17 cellular contexts compared by ENCODE assay signal in genomic region chr17:73394523-73395450, GRCh38.
DNase-seq lines count a peak whose midpoint lies in the region; ATAC-seq and TF ChIP-seq lines count a peak whose summit lies in the region.
"Had no signal": no experiment of that assay in that cellular context is flagged by ENCODE, and none has a peak within 500 bp of the region (broad histone marks: within the 10 kb centered on the region; RNA-seq: fewer than 3 reads in every experiment).

No MANE protein-coding gene starts in this region.

- DNase-seq in NCI-H1092 (lab: John Stamatoyannopoulos, UW), result peak; percentile 48
- DNase-seq in NCI-H2171 treated with DMSO at 0.1 percent for 48 hours (lab: John Stamatoyannopoulos, UW), result peak; percentile 83
- DNase-seq in glomerular visceral epithelial cell (ENCODE audit: extremely low spot score), result peak; percentile 9
- peak; percentile 66 for DNase-seq in spleen
- no peak for DNase-seq in erythroblast (lab: John Stamatoyannopoulos, UW)
- no peak for DNase-seq in activated effector memory CD4-positive, alpha-beta T cell treated with Interleukin-2 at 50 U/mL for 16 hours
- DNase-seq: central memory CD4-positive, alpha-beta T cell; effector memory CD8-positive, alpha-beta T cell; left colon; stimulated activated CD4-positive, alpha-beta T cell treated with anti-CD3 and anti-CD28 coated beads, Interleukin-4, amount 100 ng/mL, for 24 hours; T-helper 1 cell; testis had no signal

- no peak for ATAC-seq in HG02610 (IDR thresholded peaks at IDR 0.05; ENCODE audit: unreplicated experiment)
- ATAC-seq: effector memory CD8-positive, alpha-beta T cell; left colon had no signal

- peaks cover 0 to 18% (median 2%) of the 10 kb centered on the region in 6 donors for H3K4me1 ChIP-seq in spleen
- H3K4me1 ChIP-seq: testis had no signal

- intact Hi-C loops in spleen (cut with DNase I; ENCODE audit: low total_unique reads), result no loop called here

- H3K9me3 ChIP-seq in spleen, result no peaks in the 10 kb centered on the region
- H3K9me3 ChIP-seq: testis had no signal

- no peaks in the 10 kb centered on the region for H3K27me3 ChIP-seq in spleen (replicated peaks in 1 of 7)
- H3K27me3 ChIP-seq: testis had no signal

- no peak for TF ChIP-seq CTCF in spleen (IDR thresholded peaks at IDR 0.05 in 8 of 11, conservative IDR thresholded peaks at IDR 0.05 in 3 of 11)

- no peak overlapping the region for H3K27ac ChIP-seq in spleen
- H3K27ac ChIP-seq: C4-2B, HL-60, KMS-11, testis, VCaP had no signal

- no peak for TF ChIP-seq POLR2A in spleen (IDR thresholded peaks at IDR 0.05)
- no peak for TF ChIP-seq POLR2A in erythroblast (IDR thresholded peaks at IDR 0.05; ENCODE audit: low read length)

- WGBS in spleen, 5 donors, result 75 to 88% (median 81%) methylated on average over 23 to 24 of the region's 24 CpGs

- peaks cover 0 to 26% (median 0%) of the 10 kb centered on the region in 6 donors for H3K36me3 ChIP-seq in spleen

- no peak overlapping the region for H3K4me3 ChIP-seq in spleen
- H3K4me3 ChIP-seq: testis had no signal

Comparison
In these comparisons a context has a peak if more than half of its experiments do, and no peak if none do; other contexts are left out.
1. DNase-seq: peak in NCI-H1092 (single experiment), NCI-H2171 treated with DMSO at 0.1 percent for 48 hours (single experiment), glomerular visceral epithelial cell (single experiment) and spleen (single experiment); none in erythroblast (0 of 2) and activated effector memory CD4-positive, alpha-beta T cell treated with Interleukin-2 at 50 U/mL for 16 hours (single experiment).